In genomic region chr20:64188682-64189529, GRCh38 we compare ENCODE assay signal across 12 cellular contexts. TPM values are rescaled to one million over a fixed set of nuclear protein-coding genes. Genes with fewer than 3 reads are reported as not detected.
DNase-seq lines count a peak whose midpoint lies in the region; ATAC-seq, FAIRE-seq and TF ChIP-seq lines count a peak whose summit lies in the region.
"Had no signal": no experiment of that assay in that cellular context is flagged by ENCODE, and none has a peak within 500 bp of the region (broad histone marks: within the 10 kb centered on the region; RNA-seq: fewer than 3 reads in every experiment).

No MANE protein-coding gene starts in this region.

- ATAC-seq in GM18868 (IDR thresholded peaks at IDR 0.05; ENCODE audit: unreplicated experiment) (no peak), GM19397 (IDR thresholded peaks at IDR 0.05; ENCODE audit: unreplicated experiment) (no peak), HG02588 (IDR thresholded peaks at IDR 0.05; ENCODE audit: unreplicated experiment) (no peak)

- 58% methylated on average over 21 of the region's 21 CpGs for WGBS in liver

- H3K9me3 ChIP-seq in liver (ENCODE audit: control insufficient read depth in 4 of 4, low read length in 3 of 4): no peaks in the 10 kb centered on the region
- H3K9me3 ChIP-seq: thoracic aorta had no signal

- H3K4me1 ChIP-seq in liver (ENCODE audit: control insufficient read depth in 4 of 4, insufficient read depth in 4 of 4, low read length in 3 of 4): peaks cover 0 to 2% (median 0%) of the 10 kb centered on the region in 4 donors

- H3K27ac ChIP-seq in liver (ENCODE audit: low read depth in 1 of 2, low read length in 2 of 2): peak overlapping the region in 1 of 2 donors; percentile 56
- H3K27ac ChIP-seq: skin epidermis, thoracic aorta had no signal

- TF ChIP-seq RAD21 in liver (IDR thresholded peaks at IDR 0.05): no peak

- peak; percentile 15 for DNase-seq in EH (ENCODE audit: low read depth)
- peak; percentile 68 for DNase-seq in NCI-H2081 treated with DMSO at 0.1 percent for 48 hours (lab: John Stamatoyannopoulos, UW)
- DNase-seq in bronchial epithelial cell (ENCODE audit: low read depth): peak; percentile 49
- no peak for DNase-seq in effector CD4-positive, alpha-beta T cell
- DNase-seq: activated CD4-positive, alpha-beta T cell treated with anti-CD3 and anti-CD28 coated beads, Interleukin-2, amount 50 U/mL, for 48 hours; erythroblast had no signal

- no peak for FAIRE-seq in bronchial epithelial cell (lab: Jason Lieb, UNC)

- H3K27me3 ChIP-seq in bronchial epithelial cell (ENCODE audit: control insufficient read depth, insufficient read depth, low read length) (peaks cover 5% of the 10 kb centered on the region), liver (ENCODE audit: control insufficient read depth in 4 of 4, insufficient read depth in 4 of 4, low read length in 3 of 4) (peaks cover 0 to 3% (median 0%) of the 10 kb centered on the region in 4 donors)

- H3K4me3 ChIP-seq in bronchial epithelial cell (ENCODE audit: low read depth, low read length): no peak overlapping the region
- H3K4me3 ChIP-seq in liver (ENCODE audit: low read depth in 1 of 3, low read length in 3 of 3): no peak overlapping the region
- H3K4me3 ChIP-seq: skin epidermis, thoracic aorta had no signal

- no peak overlapping the region for H3K9ac ChIP-seq in liver (ENCODE audit: low read depth in 1 of 2, low read length in 2 of 2)

- H3K36me3 ChIP-seq in bronchial epithelial cell (ENCODE audit: control insufficient read depth, insufficient read depth, low read length): no peaks in the 10 kb centered on the region
- H3K36me3 ChIP-seq in liver (ENCODE audit: control insufficient read depth in 4 of 4, insufficient read depth in 3 of 4, low read depth in 1 of 4, low read length in 3 of 4): no peaks in the 10 kb centered on the region
- H3K36me3 ChIP-seq: thoracic aorta had no signal

- no peak for TF ChIP-seq CTCF in bronchial epithelial cell (IDR thresholded peaks at IDR 0.05; ENCODE audit: insufficient read depth, low read length, severe bottlenecking)
- TF ChIP-seq CTCF in liver (IDR thresholded peaks at IDR 0.05; ENCODE audit: low read depth, low read length, missing input control): no peak

TF ChIP-seq in liver, 16 proteins besides CTCF, POLR2A, EP300 and RAD21:
- TF ChIP-seq MAX (IDR thresholded peaks at IDR 0.05) (no peak), RXRA (IDR thresholded peaks at IDR 0.05) (peak; percentile 48 to 61), HNF4A (conservative IDR thresholded peaks at IDR 0.05) (peak; percentile 19 to 23), JUND (IDR thresholded peaks at IDR 0.05) (no peak), SP1 (IDR thresholded peaks at IDR 0.05) (peak; percentile 75), EGR1 (IDR thresholded peaks at IDR 0.05; ENCODE audit: low read depth in 2 of 2) (no peak), ATF3 (IDR thresholded peaks at IDR 0.05) (no peak), YY1 (IDR thresholded peaks at IDR 0.05) (no peak), FOXA1 (IDR thresholded peaks at IDR 0.05) (no peak), REST (IDR thresholded peaks at IDR 0.05) (peak; percentile 41), FOXA2 (IDR thresholded peaks at IDR 0.05) (peak; percentile 24), HNF4G (IDR thresholded peaks at IDR 0.05) (peak; percentile 5), GABPA (IDR thresholded peaks at IDR 0.05 in 1 of 2, conservative IDR thresholded peaks at IDR 0.05 in 1 of 2) (no peak), TAF1 (conservative IDR thresholded peaks at IDR 0.05) (no peak), NR2F2 (IDR thresholded peaks at IDR 0.05) (no peak)

RNA-seq across cellular contexts. Expression of gene MYT1, which starts 24.7 kb away (rescaled TPM):
- total RNA-seq in bronchial epithelial cell: not detected in 2 replicates
- 1 to 10 TPM in 1 of 2 donors, under 1 TPM in 1; under 0.01 to 6.5 TPM for total RNA-seq in liver
- polyA plus RNA-seq in liver: under 1 TPM; 0.05 to 0.11 TPM
- total RNA-seq: thoracic aorta had no signal
